Comparison of ENCODE assay signal across 1 cellular context in the genomic region with DNA sequence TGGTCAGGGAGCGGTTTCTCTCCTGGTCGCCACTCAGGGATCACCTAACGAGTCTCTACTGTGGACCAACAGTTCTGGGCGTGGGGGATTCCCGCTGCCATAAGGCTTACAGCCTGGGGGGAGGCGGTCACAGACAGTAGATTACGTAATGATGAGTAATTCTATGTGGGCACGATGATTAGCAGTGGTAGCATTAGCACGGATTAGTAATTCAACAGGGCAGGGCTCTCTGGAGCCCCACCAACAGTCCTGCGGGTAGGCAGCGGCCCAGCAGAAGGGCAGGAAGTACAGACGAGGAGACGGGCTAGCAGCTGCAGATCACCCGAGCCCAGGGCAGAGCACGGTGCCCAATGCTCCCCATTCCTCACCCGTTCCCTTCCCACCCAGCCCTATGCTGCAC.
TF ChIP-seq lines count a peak whose summit lies in the region.

No MANE protein-coding gene starts in this region.

TF ChIP-seq in SK-N-SH, 30 proteins besides CTCF, POLR2A, EP300 and RAD21 (continued from another document):
- TF ChIP-seq, protein P1, sequence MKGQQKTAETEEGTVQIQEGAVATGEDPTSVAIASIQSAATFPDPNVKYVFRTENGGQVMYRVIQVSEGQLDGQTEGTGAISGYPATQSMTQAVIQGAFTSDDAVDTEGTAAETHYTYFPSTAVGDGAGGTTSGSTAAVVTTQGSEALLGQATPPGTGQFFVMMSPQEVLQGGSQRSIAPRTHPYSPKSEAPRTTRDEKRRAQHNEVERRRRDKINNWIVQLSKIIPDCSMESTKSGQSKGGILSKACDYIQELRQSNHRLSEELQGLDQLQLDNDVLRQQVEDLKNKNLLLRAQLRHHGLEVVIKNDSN (IDR thresholded peaks at IDR 0.05; ENCODE audit: borderline replicate concordance, low read depth), result no peak
- TF ChIP-seq YY1 (IDR thresholded peaks at IDR 0.05; ENCODE audit: low read depth) (no peak), MXI1 (IDR thresholded peaks at IDR 0.05; ENCODE audit: low read depth, low read length) (no peak), ELF1 (IDR thresholded peaks at IDR 0.05) (peak; percentile 20; the same call in 1 of the 2 replicates), JUND (IDR thresholded peaks at IDR 0.05) (peak; percentile 68), FOSL2 (IDR thresholded peaks at IDR 0.05; ENCODE audit: borderline replicate concordance, low read depth) (peak; percentile 84), MEF2A (IDR thresholded peaks at IDR 0.05; ENCODE audit: borderline replicate concordance, low read depth) (no peak), FOXM1 (IDR thresholded peaks at IDR 0.05; ENCODE audit: low read depth) (no peak)
- TF ChIP-seq, protein P2, sequence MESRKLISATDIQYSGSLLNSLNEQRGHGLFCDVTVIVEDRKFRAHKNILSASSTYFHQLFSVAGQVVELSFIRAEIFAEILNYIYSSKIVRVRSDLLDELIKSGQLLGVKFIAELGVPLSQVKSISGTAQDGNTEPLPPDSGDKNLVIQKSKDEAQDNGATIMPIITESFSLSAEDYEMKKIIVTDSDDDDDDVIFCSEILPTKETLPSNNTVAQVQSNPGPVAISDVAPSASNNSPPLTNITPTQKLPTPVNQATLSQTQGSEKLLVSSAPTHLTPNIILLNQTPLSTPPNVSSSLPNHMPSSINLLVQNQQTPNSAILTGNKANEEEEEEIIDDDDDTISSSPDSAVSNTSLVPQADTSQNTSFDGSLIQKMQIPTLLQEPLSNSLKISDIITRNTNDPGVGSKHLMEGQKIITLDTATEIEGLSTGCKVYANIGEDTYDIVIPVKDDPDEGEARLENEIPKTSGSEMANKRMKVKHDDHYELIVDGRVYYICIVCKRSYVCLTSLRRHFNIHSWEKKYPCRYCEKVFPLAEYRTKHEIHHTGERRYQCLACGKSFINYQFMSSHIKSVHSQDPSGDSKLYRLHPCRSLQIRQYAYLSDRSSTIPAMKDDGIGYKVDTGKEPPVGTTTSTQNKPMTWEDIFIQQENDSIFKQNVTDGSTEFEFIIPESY (IDR thresholded peaks at IDR 0.05; ENCODE audit: borderline replicate concordance, low read depth), result no peak
TF ChIP-seq in SK-N-SH: peak in this region for 7.
